In genomic region chr9:124688238-124688904, GRCh38 we compare ENCODE assay signal across 1 cellular context.
TF ChIP-seq lines count a peak whose summit lies in the region.

No MANE protein-coding gene starts in this region.

TF ChIP-seq in K562, 482 proteins besides CTCF, POLR2A, EP300 and RAD21 (continued from another document):
- TF ChIP-seq TEAD4 (IDR thresholded peaks at IDR 0.05; ENCODE audit: low read length) (peak; percentile 34; the same call in 1 of the 2 replicates), TEAD4 (CRISPR knock-in tag; IDR thresholded peaks at IDR 0.05; ENCODE audit: borderline replicate concordance) (no peak), CBFA2T3 (IDR thresholded peaks at IDR 0.05) (peak; percentile 36), RCOR1 (IDR thresholded peaks at IDR 0.05; ENCODE audit: borderline replicate concordance in 1 of 2, low read depth in 2 of 2, low read length in 2 of 2) (peak in 1 of 2 experiments; percentile 27; a peak in 1 of 4 replicates), FOS (IDR thresholded peaks at IDR 0.05; ENCODE audit: extremely low read depth, insufficient read length) (no peak), SNRNP70 (optimal IDR thresholded peaks at IDR 0.05; ENCODE audit: low read depth, low read length) (no peak)
TF ChIP-seq in K562: peak in this region for 7.
